ENCODE assay signal across 16 cellular contexts in the genomic region with DNA sequence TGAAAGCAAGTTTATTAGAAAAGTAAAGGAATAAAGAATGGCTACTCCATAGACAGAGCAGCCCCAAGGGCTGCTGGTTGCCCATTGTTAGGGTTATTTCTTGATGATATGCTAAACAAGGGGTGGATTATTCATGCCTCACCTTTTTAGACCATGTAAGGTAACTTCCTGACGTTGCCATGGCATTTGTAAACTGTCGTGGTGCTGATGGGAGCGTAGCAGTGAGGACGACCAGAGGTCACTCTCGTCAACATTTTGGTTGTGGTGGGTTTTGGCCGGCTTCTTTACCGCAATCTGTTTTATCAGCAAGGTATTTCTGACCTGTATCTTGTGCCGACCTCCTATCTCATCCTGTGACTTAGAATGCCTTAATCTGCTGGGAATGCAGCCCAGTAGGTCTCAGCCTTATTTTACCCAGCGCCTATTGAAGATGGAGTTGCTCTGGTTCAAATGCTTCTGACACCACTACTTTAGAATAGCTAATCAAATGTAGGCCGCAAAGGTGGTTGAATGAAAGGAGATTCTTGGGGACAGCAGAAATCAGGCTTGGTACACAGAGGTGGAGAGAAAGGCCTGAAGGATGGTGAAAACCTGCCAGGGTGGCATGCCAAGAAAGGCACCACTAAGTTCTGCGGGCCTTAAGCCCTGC. TPM values are rescaled to one million over a fixed set of nuclear protein-coding genes. Genes with fewer than 3 reads are reported as not detected.
DNase-seq lines count a peak whose midpoint lies in the region; ATAC-seq and TF ChIP-seq lines count a peak whose summit lies in the region.
"Had no signal": no experiment of that assay in that cellular context is flagged by ENCODE, and none has a peak within 500 bp of the region (broad histone marks: within the 10 kb centered on the region; RNA-seq: fewer than 3 reads in every experiment).

No MANE protein-coding gene starts in this region.

- H3K27me3 ChIP-seq in breast epithelium (no peaks in the 10 kb centered on the region), foreskin keratinocyte (peaks cover 5% of the 10 kb centered on the region)
- H3K27me3 ChIP-seq: SJSA1, vagina had no signal

- no peak for TF ChIP-seq POLR2A in breast epithelium (IDR thresholded peaks at IDR 0.05)

- no peak overlapping the region for H3K4me3 ChIP-seq in breast epithelium
- H3K4me3 ChIP-seq: SJSA1 had no signal

- no peak overlapping the region for H3K27ac Mint-ChIP-seq in stimulated activated naive CD8-positive, alpha-beta T cell treated with anti-CD3 and anti-CD28 coated beads, Interleukin-15, amount 100 ng/mL, for 72 hours
- no peak overlapping the region for H3K27ac Mint-ChIP-seq in activated naive CD8-positive, alpha-beta T cell treated with anti-CD3 and anti-CD28 coated beads, Interleukin-2, amount 10 ng/mL, durations not matched to agents 7 days and 5 days
- no peak overlapping the region for H3K27ac Mint-ChIP-seq in mesothelial cell of epicardium
- H3K27ac Mint-ChIP-seq: activated CD4-positive, alpha-beta memory T cell treated with anti-CD3 and anti-CD28 coated beads, Interleukin-2, amount 10 ng/mL, durations not matched to agents 7 days and 5 days; stimulated activated effector memory CD8-positive, alpha-beta T cell treated with anti-CD3 and anti-CD28 coated beads, Interleukin-12 subunit alpha, Interleukin-12 subunit beta, amount 100 ng/mL, for 72 hours had no signal

- H3K4me1 Mint-ChIP-seq in stimulated activated naive CD8-positive, alpha-beta T cell treated with anti-CD3 and anti-CD28 coated beads, Interleukin-15, amount 100 ng/mL, for 72 hours: peaks cover 36% of the 10 kb centered on the region
- H3K4me1 Mint-ChIP-seq in activated naive CD8-positive, alpha-beta T cell treated with anti-CD3 and anti-CD28 coated beads, Interleukin-2, amount 10 ng/mL, durations not matched to agents 7 days and 5 days: peaks cover 10% of the 10 kb centered on the region
- peaks cover 25% of the 10 kb centered on the region for H3K4me1 Mint-ChIP-seq in mesothelial cell of epicardium

- DNase-seq in stimulated activated naive CD8-positive, alpha-beta T cell treated with anti-CD3 and anti-CD28 coated beads, Interleukin-15, amount 100 ng/mL, for 72 hours: no peak
- DNase-seq in stimulated activated naive CD8-positive, alpha-beta T cell treated with anti-CD3 and anti-CD28 coated beads, Interleukin-15, Interleukin-2, amounts not matched to agents 100 U/mL and 50 U/mL, for 24 hours: no peak
- DNase-seq in activated naive CD8-positive, alpha-beta T cell treated with anti-CD3 and anti-CD28 coated beads, Interleukin-2, amount 10 ng/mL, durations not matched to agents 7 days and 5 days: no peak
- DNase-seq in mesothelial cell of epicardium (ENCODE audit: low spot score in 2 of 2, unreplicated experiment in 2 of 2) (no peak), breast epithelium (ENCODE audit: low spot score in 2 of 2) (no peak), foreskin keratinocyte (no peak), SKM-1 (lab: John Stamatoyannopoulos, UW; ENCODE audit: unreplicated experiment) (no peak)
- DNase-seq: activated CD4-positive, alpha-beta memory T cell treated with anti-CD3 and anti-CD28 coated beads, Interleukin-2, amount 10 ng/mL, durations not matched to agents 7 days and 5 days; activated effector memory CD4-positive, alpha-beta T cell treated with anti-CD3 and anti-CD28 coated beads, Interleukin-2, amount 50 U/mL, for 16 hours; heart right ventricle; NCI-H2081 treated with DMSO at 0.1 percent for 48 hours; NCI-H524 treated with DMSO at 0.1 percent for 48 hours had no signal

- no peaks in the 10 kb centered on the region for H3K9me3 ChIP-seq in breast epithelium
- H3K9me3 ChIP-seq: heart right ventricle, SJSA1, vagina had no signal

- TF ChIP-seq CTCF in mesothelial cell of epicardium (IDR thresholded peaks at IDR 0.05; ENCODE audit: unreplicated experiment) (no peak), breast epithelium (IDR thresholded peaks at IDR 0.05) (no peak), foreskin keratinocyte (conservative IDR thresholded peaks at IDR 0.05) (no peak)

- peaks cover 2% of the 10 kb centered on the region for H3K36me3 Mint-ChIP-seq in activated naive CD8-positive, alpha-beta T cell treated with anti-CD3 and anti-CD28 coated beads, Interleukin-2, amount 10 ng/mL, durations not matched to agents 7 days and 5 days
- no peaks in the 10 kb centered on the region for H3K36me3 Mint-ChIP-seq in mesothelial cell of epicardium
- H3K36me3 Mint-ChIP-seq: stimulated activated effector memory CD8-positive, alpha-beta T cell treated with anti-CD3 and anti-CD28 coated beads, Interleukin-12 subunit alpha, Interleukin-12 subunit beta, amount 100 ng/mL, for 72 hours had no signal

- POLR2A ChIA-PET in activated naive CD8-positive, alpha-beta T cell treated with anti-CD3 and anti-CD28 coated beads, Interleukin-2, amount 10 ng/mL, durations not matched to agents 7 days and 5 days (lab: Charles Lee): no interaction called here

- H3K27me3 Mint-ChIP-seq in stimulated activated naive CD8-positive, alpha-beta T cell treated with anti-CD3 and anti-CD28 coated beads, Interleukin-15, amount 100 ng/mL, for 72 hours: no peaks in the 10 kb centered on the region
- H3K27me3 Mint-ChIP-seq in activated naive CD8-positive, alpha-beta T cell treated with anti-CD3 and anti-CD28 coated beads, Interleukin-2, amount 10 ng/mL, durations not matched to agents 7 days and 5 days: no peaks in the 10 kb centered on the region
- H3K27me3 Mint-ChIP-seq in mesothelial cell of epicardium (ENCODE audit: low read depth): peaks cover 30% of the 10 kb centered on the region

- H3K4me3 Mint-ChIP-seq in stimulated activated naive CD8-positive, alpha-beta T cell treated with anti-CD3 and anti-CD28 coated beads, Interleukin-15, amount 100 ng/mL, for 72 hours: peak overlapping the region; percentile 78 to 84
- H3K4me3 Mint-ChIP-seq in activated naive CD8-positive, alpha-beta T cell treated with anti-CD3 and anti-CD28 coated beads, Interleukin-2, amount 10 ng/mL, durations not matched to agents 7 days and 5 days: peak overlapping the region; percentile 81
- H3K4me3 Mint-ChIP-seq in mesothelial cell of epicardium: peak overlapping the region; percentile 65

- H3K36me3 ChIP-seq in breast epithelium: no peaks in the 10 kb centered on the region
- H3K36me3 ChIP-seq: heart right ventricle, SJSA1, vagina had no signal

- H3K27ac ChIP-seq in breast epithelium (no peak overlapping the region), foreskin keratinocyte (no peak overlapping the region)
- H3K27ac ChIP-seq: SJSA1 had no signal

- no peak for ATAC-seq in stimulated activated naive CD8-positive, alpha-beta T cell treated with anti-CD3 and anti-CD28 coated beads, Interleukin-15, amount 100 ng/mL, for 72 hours
- ATAC-seq in stimulated activated naive CD8-positive, alpha-beta T cell treated with anti-CD3 and anti-CD28 coated beads, Interleukin-15, Interleukin-2, amounts not matched to agents 100 U/mL and 50 U/mL, for 24 hours: no peak
- no peak for ATAC-seq in activated naive CD8-positive, alpha-beta T cell treated with anti-CD3 and anti-CD28 coated beads, Interleukin-2, amount 10 ng/mL, durations not matched to agents 7 days and 5 days (ENCODE audit: low read depth)
- no peak for ATAC-seq in foreskin keratinocyte
- ATAC-seq in HG02970 (IDR thresholded peaks at IDR 0.05; ENCODE audit: low FRiP score, unreplicated experiment): no peak

- intact Hi-C loops in breast epithelium (cut with DNase I; ENCODE audit: low total_unique reads): no loop called here

- H3K9me3 Mint-ChIP-seq in stimulated activated naive CD8-positive, alpha-beta T cell treated with anti-CD3 and anti-CD28 coated beads, Interleukin-15, amount 100 ng/mL, for 72 hours: no peaks in the 10 kb centered on the region
- no peaks in the 10 kb centered on the region for H3K9me3 Mint-ChIP-seq in activated naive CD8-positive, alpha-beta T cell treated with anti-CD3 and anti-CD28 coated beads, Interleukin-2, amount 10 ng/mL, durations not matched to agents 7 days and 5 days
- H3K9me3 Mint-ChIP-seq in mesothelial cell of epicardium: peaks cover 3% of the 10 kb centered on the region
- H3K9me3 Mint-ChIP-seq: activated CD4-positive, alpha-beta memory T cell treated with anti-CD3 and anti-CD28 coated beads, Interleukin-2, amount 10 ng/mL, durations not matched to agents 7 days and 5 days; stimulated activated effector memory CD8-positive, alpha-beta T cell treated with anti-CD3 and anti-CD28 coated beads, Interleukin-12 subunit alpha, Interleukin-12 subunit beta, amount 100 ng/mL, for 72 hours had no signal

- H3K4me1 ChIP-seq in breast epithelium: no peaks in the 10 kb centered on the region
- peaks cover 11% of the 10 kb centered on the region for H3K4me1 ChIP-seq in foreskin keratinocyte

RNA-seq across cellular contexts. Expression of gene SMO, which starts 17.9 kb away (rescaled TPM):
- under 1 TPM in 1 of 2 experiments, not detected in 1; 0.20 TPM for total RNA-seq in activated naive CD8-positive, alpha-beta T cell treated with anti-CD3 and anti-CD28 coated beads, Interleukin-2, amount 10 ng/mL, durations not matched to agents 7 days and 5 days
- 134 to 135 TPM (median 134 TPM) in 3 replicates for total RNA-seq in mesothelial cell of epicardium
- 10 to 100 TPM in 2 of 3 donors, 1 to 10 TPM in 1; 6.2 to 11.8 (median 10.2) TPM for total RNA-seq in breast epithelium
- 10.9 and 11.4 TPM in 2 replicates for total RNA-seq in foreskin keratinocyte
- 9.5 and 9.8 TPM in 2 replicates for polyA plus RNA-seq in foreskin keratinocyte
- total RNA-seq: activated CD4-positive, alpha-beta memory T cell treated with anti-CD3 and anti-CD28 coated beads, Interleukin-2, amount 10 ng/mL, durations not matched to agents 7 days and 5 days had no signal

RNA-seq across cellular contexts. Expression of gene TSPAN33, which starts 26.0 kb away (rescaled TPM):
- total RNA-seq in activated naive CD8-positive, alpha-beta T cell treated with anti-CD3 and anti-CD28 coated beads, Interleukin-2, amount 10 ng/mL, durations not matched to agents 7 days and 5 days: 10 to 100 TPM in 1 of 2 experiments, 1 to 10 TPM in 1; 9.5 to 10.0 TPM
- total RNA-seq in mesothelial cell of epicardium (6.4 to 7.4 TPM (median 7.0 TPM) in 3 replicates), breast epithelium (10 to 100 TPM in 1 of 3 donors, 1 to 10 TPM in 2; 3.9 to 11.4 (median 5.4) TPM), foreskin keratinocyte (1.4 and 4.5 TPM in 2 replicates)
- polyA plus RNA-seq in foreskin keratinocyte: 1.6 and 4.5 TPM in 2 replicates

RNA-seq across cellular contexts. Expression of gene AHCYL2, which starts 54.3 kb away (rescaled TPM):
- total RNA-seq in activated naive CD8-positive, alpha-beta T cell treated with anti-CD3 and anti-CD28 coated beads, Interleukin-2, amount 10 ng/mL, durations not matched to agents 7 days and 5 days: 10 to 100 TPM in 1 of 2 experiments, 1 to 10 TPM in 1; 10.0 to 12.1 TPM
- total RNA-seq in mesothelial cell of epicardium (22.8 to 23.9 TPM (median 23.3 TPM) in 3 replicates), breast epithelium (10 to 100 TPM; 19.0 to 24.7 (median 21.8) TPM), foreskin keratinocyte (9.2 and 12.0 TPM in 2 replicates)
- 3.0 and 3.2 TPM in 2 replicates for polyA plus RNA-seq in foreskin keratinocyte

Comparison
In these comparisons a context has a peak if more than half of its experiments do, and no peak if none do; other contexts are left out.
1. RNA of gene SMO, which starts 17.9 kb away (total RNA-seq): 134 to 135 TPM in mesothelial cell of epicardium; 10.9 to 11.4 TPM in foreskin keratinocyte, 6.2 to 11.8 TPM in breast epithelium and 0.20 TPM in activated naive CD8-positive, alpha-beta T cell treated with anti-CD3 and anti-CD28 coated beads, Interleukin-2, amount 10 ng/mL, durations not matched to agents 7 days and 5 days; every median in the first group is over 10 times any median in the second.
2. Peak in every context shown above with its lines, with median percentiles within 50 percentile points of each other: H3K4me3 Mint-ChIP-seq.